Comparison of ENCODE assay signal across 22 cellular contexts in genomic region chr2:191738667-191739066, GRCh38.
DNase-seq lines count a peak whose midpoint lies in the region; ATAC-seq, FAIRE-seq and TF ChIP-seq lines count a peak whose summit lies in the region.
"Had no signal": no experiment of that assay in that cellular context is flagged by ENCODE, and none has a peak within 500 bp of the region (broad histone marks: within the 10 kb centered on the region; RNA-seq: fewer than 3 reads in every experiment).

No MANE protein-coding gene starts in this region.

- H3K4me1 Mint-ChIP-seq in neural progenitor cell, result peaks cover 8% of the 10 kb centered on the region
- H3K4me1 Mint-ChIP-seq: B cell had no signal

- TF ChIP-seq CTCF in A673 (conservative IDR thresholded peaks at IDR 0.05; ENCODE audit: low read depth, low read length) (no peak), K562 (IDR thresholded peaks at IDR 0.05 in 2 of 3, conservative IDR thresholded peaks at IDR 0.05 in 1 of 3; ENCODE audit: insufficient read depth in 2 of 3, low read depth in 1 of 3, low read length in 3 of 3) (no peak), neural progenitor cell (IDR thresholded peaks at IDR 0.05) (no peak), breast epithelium (IDR thresholded peaks at IDR 0.05) (no peak), stomach (IDR thresholded peaks at IDR 0.05) (no peak)

- no peaks in the 10 kb centered on the region for H3K9me3 ChIP-seq in A673 (ENCODE audit: low read depth, low read length, poor library complexity, severe bottlenecking)
- H3K9me3 ChIP-seq in K562 (replicated peaks; ENCODE audit: control insufficient read depth, insufficient read depth, low read depth, low read length), result no peaks in the 10 kb centered on the region
- H3K9me3 ChIP-seq in neural progenitor cell (ENCODE audit: low read depth), result no peaks in the 10 kb centered on the region
- no peaks in the 10 kb centered on the region for H3K9me3 ChIP-seq in breast epithelium
- no peaks in the 10 kb centered on the region for H3K9me3 ChIP-seq in stomach
- H3K9me3 ChIP-seq: Caco-2, SJSA1 had no signal

- DNase-seq in A673 (ENCODE audit: low spot score) (peak; percentile 33), NCI-H146 treated with DMSO at 0.1 percent for 48 hours (lab: John Stamatoyannopoulos, UW; ENCODE audit: unreplicated experiment) (peak; percentile 8), K562 (ENCODE audit: extremely low read depth in 1 of 4, low spot score in 3 of 4) (no peak), neural progenitor cell (ENCODE audit: low spot score) (no peak), NK-92 (lab: John Stamatoyannopoulos, UW; ENCODE audit: unreplicated experiment) (no peak), breast epithelium (ENCODE audit: low spot score in 2 of 2) (no peak), DMS 273 treated with DMSO at 0.1 percent for 48 hours (lab: John Stamatoyannopoulos, UW) (no peak), stomach (no peak)
- DNase-seq: 8988T, Caco-2, DMS153, GOT3, MM.1S, NCI-H1092 treated with DMSO at 0.1 percent for 48 hours, NCI-H187, NCI-H345, NCI-H524 treated with DMSO at 0.1 percent for 48 hours had no signal

- peak overlapping the region; percentile 29 for H3K27ac ChIP-seq in A673 (ENCODE audit: low read depth, low read length, poor library complexity, severe bottlenecking)
- no peak overlapping the region for H3K27ac ChIP-seq in K562 (ENCODE audit: extremely low read depth, low read depth, low read length)
- H3K27ac ChIP-seq in neural progenitor cell, result no peak overlapping the region
- H3K27ac ChIP-seq in breast epithelium, result no peak overlapping the region
- H3K27ac ChIP-seq in stomach, result no peak overlapping the region
- H3K27ac ChIP-seq: SJSA1 had no signal

- no peaks in the 10 kb centered on the region for H3F3A ChIP-seq in neural progenitor cell (ENCODE audit: low read depth)

- TF ChIP-seq RAD21 in K562 (CRISPR knock-in tag; conservative IDR thresholded peaks at IDR 0.05 in 1 of 2, IDR thresholded peaks at IDR 0.05 in 1 of 2), result no peak

- H3K4me1 ChIP-seq in A673 (ENCODE audit: insufficient read depth, low read length, poor library complexity, severe bottlenecking) (peaks cover 10% of the 10 kb centered on the region), K562 (replicated peaks in 1 of 2; ENCODE audit: control insufficient read depth in 2 of 2, insufficient read depth in 2 of 2, low read length in 2 of 2) (no peaks in the 10 kb centered on the region; a peak in 2 of 5 replicates), neural progenitor cell (no peaks in the 10 kb centered on the region), breast epithelium (no peaks in the 10 kb centered on the region), stomach (peaks cover 0 to 4% (median 0%) of the 10 kb centered on the region in 4 donors)
- H3K4me1 ChIP-seq: Caco-2, SJSA1 had no signal

- no peaks in the 10 kb centered on the region for H3K27me3 ChIP-seq in A673 (replicated peaks; ENCODE audit: insufficient read depth, low read depth, low read length, poor library complexity)
- no peaks in the 10 kb centered on the region for H3K27me3 ChIP-seq in K562 (ENCODE audit: control insufficient read depth in 2 of 2, insufficient read depth in 2 of 2, low read length in 2 of 2)
- no peaks in the 10 kb centered on the region for H3K27me3 ChIP-seq in neural progenitor cell
- no peaks in the 10 kb centered on the region for H3K27me3 ChIP-seq in breast epithelium
- H3K27me3 ChIP-seq in stomach, result no peaks in the 10 kb centered on the region
- H3K27me3 ChIP-seq: SJSA1 had no signal

- H3K4me2 ChIP-seq in K562 (ENCODE audit: insufficient read depth, low read length) (no peak overlapping the region), neural progenitor cell (no peak overlapping the region)

- TF ChIP-seq POLR2A in K562 (conservative IDR thresholded peaks at IDR 0.05) (no peak), breast epithelium (IDR thresholded peaks at IDR 0.05) (no peak), stomach (IDR thresholded peaks at IDR 0.05) (no peak)

- no peak for TF ChIP-seq EP300 in K562 (IDR thresholded peaks at IDR 0.05; ENCODE audit: low read length)
- no peak for TF ChIP-seq EP300 in stomach (IDR thresholded peaks at IDR 0.05)

- no peak overlapping the region for H3K4me3 ChIP-seq in A673 (ENCODE audit: low read depth, low read length, poor library complexity, severe bottlenecking)
- no peak overlapping the region for H3K4me3 ChIP-seq in K562
- no peak overlapping the region for H3K4me3 ChIP-seq in neural progenitor cell
- no peak overlapping the region for H3K4me3 ChIP-seq in breast epithelium
- no peak overlapping the region for H3K4me3 ChIP-seq in stomach
- H3K4me3 ChIP-seq: SJSA1 had no signal

- H3K4me3 Mint-ChIP-seq in neural progenitor cell, result no peak overlapping the region
- H3K4me3 Mint-ChIP-seq: B cell, IgD-negative memory B cell had no signal

- H4K20me1 ChIP-seq in K562 (replicated peaks; ENCODE audit: control insufficient read depth, insufficient read depth, low read length) (no peaks in the 10 kb centered on the region), neural progenitor cell (ENCODE audit: low read depth) (no peaks in the 10 kb centered on the region)

- POLR2A ChIA-PET in A673 (lab: Charles Lee; ENCODE audit: low non-redundant PET), result no interaction called here
- POLR2A ChIA-PET in K562 (lab: Yijun Ruan, JAX), result interaction anchor here (0.6 kb wide), 1 partner anchor 178 kb away, joined by 3 read pairs; no protein-coding TSS in a partner anchor

- H3K27ac Mint-ChIP-seq in neural progenitor cell, result no peak overlapping the region
- H3K27ac Mint-ChIP-seq: B cell, IgD-negative memory B cell had no signal

- H3K79me2 ChIP-seq in K562 (ENCODE audit: control insufficient read depth, insufficient read depth, low read length) (no peaks in the 10 kb centered on the region), neural progenitor cell (ENCODE audit: low read depth) (no peaks in the 10 kb centered on the region)

- peak overlapping the region; percentile 45; the same call in 1 of the 2 replicates for H2AFZ ChIP-seq in K562 (ENCODE audit: low read depth, low read length)
- H2AFZ ChIP-seq in neural progenitor cell (replicated peaks), result peak overlapping the region; percentile 19

- CTCF ChIA-PET in A673 (lab: Charles Lee), result no interaction called here
- CTCF ChIA-PET in K562 (lab: Yijun Ruan, JAX; ENCODE audit: low intra/inter-chr PET ratio), result no interaction called here

- intact Hi-C loops in A673 (cut with micrococcal nuclease; ENCODE audit: unreplicated experiment) (no loop called here), K562 (cut with micrococcal nuclease) (no loop called here), breast epithelium (cut with DNase I; ENCODE audit: low total_unique reads) (no loop called here), stomach (cut with DNase I; ENCODE audit: low total_unique reads) (no loop called here)

- BruUV-seq in A673 (replicated peaks; lab: Mats Ljungman, UMichigan) (no TSS peak), K562 (replicated peaks; lab: Mats Ljungman, UMichigan) (no TSS peak)

- ATAC-seq in K562, result no peak
- ATAC-seq: Panc1 had no signal

- in situ Hi-C loops in K562 (cut with MboI), result no loop called here

- H3K27me3 Mint-ChIP-seq in neural progenitor cell (ENCODE audit: insufficient read depth, low read depth), result peaks cover 4% of the 10 kb centered on the region
- H3K27me3 Mint-ChIP-seq: IgD-negative memory B cell had no signal

- WGBS in K562 (ENCODE audit: insufficient coverage, low coverage, missing lambda C conversion rate), result 11% methylated on average over 3 of the region's 3 CpGs
- WGBS in stomach, 5 donors, result 43 to 60% (median 47%) methylated on average over 3 of the region's 3 CpGs

- H3K9me1 ChIP-seq in K562 (ENCODE audit: control insufficient read depth, insufficient read depth, low read length), result no peaks in the 10 kb centered on the region

- H3K36me3 ChIP-seq in A673 (ENCODE audit: insufficient read depth, low read length, poor library complexity, severe bottlenecking) (no peaks in the 10 kb centered on the region), K562 (ENCODE audit: control insufficient read depth, insufficient read depth, low read length) (no peaks in the 10 kb centered on the region), neural progenitor cell (no peaks in the 10 kb centered on the region), breast epithelium (no peaks in the 10 kb centered on the region), stomach (no peaks in the 10 kb centered on the region)
- H3K36me3 ChIP-seq: SJSA1 had no signal

- H3K36me3 Mint-ChIP-seq in neural progenitor cell, result peaks cover 2% of the 10 kb centered on the region
- H3K36me3 Mint-ChIP-seq: IgD-negative memory B cell had no signal

- no peak overlapping the region for H3K9ac ChIP-seq in K562 (ENCODE audit: insufficient read depth in 1 of 2, low read depth in 2 of 2, low read length in 2 of 2)
- no peak overlapping the region for H3K9ac ChIP-seq in neural progenitor cell

- no peak for FAIRE-seq in K562 (lab: Jason Lieb, UNC)
- FAIRE-seq: HTR-8/SVneo had no signal

- peaks cover 3% of the 10 kb centered on the region for H3K9me3 Mint-ChIP-seq in neural progenitor cell
- H3K9me3 Mint-ChIP-seq: IgD-negative memory B cell had no signal

TF ChIP-seq in K562, 482 proteins besides CTCF, POLR2A, EP300 and RAD21 (continues in another document):
- no peak for TF ChIP-seq NELFE (IDR thresholded peaks at IDR 0.05; ENCODE audit: insufficient read depth, insufficient read length)
- TF ChIP-seq ZNF696 (CRISPR knock-in tag; conservative IDR thresholded peaks at IDR 0.05), result no peak
- TF ChIP-seq E2F6 (IDR thresholded peaks at IDR 0.05; ENCODE audit: borderline replicate concordance in 1 of 2, extremely low read depth in 1 of 2, insufficient read depth in 1 of 2, insufficient read length in 1 of 2, low read depth in 1 of 2, low read length in 1 of 2, poor library complexity in 1 of 2, severe bottlenecking in 1 of 2), result no peak
- no peak for TF ChIP-seq DNMT1 (IDR thresholded peaks at IDR 0.05)
- TF ChIP-seq RCOR1 (IDR thresholded peaks at IDR 0.05; ENCODE audit: borderline replicate concordance in 1 of 2, low read depth in 2 of 2, low read length in 2 of 2), result no peak
- no peak for TF ChIP-seq CCAR2 (IDR thresholded peaks at IDR 0.05; ENCODE audit: low read depth, low read length)
- no peak for TF ChIP-seq ILF3 (IDR thresholded peaks at IDR 0.05; ENCODE audit: borderline replicate concordance)

Comparison
In these comparisons a context has a peak if more than half of its experiments do, and no peak if none do; other contexts are left out.
1. DNase-seq: peak in A673 (single experiment) and NCI-H146 treated with DMSO at 0.1 percent for 48 hours (single experiment); none in K562 (0 of 4), neural progenitor cell (single experiment), NK-92 (single experiment), breast epithelium (0 of 2), DMS 273 treated with DMSO at 0.1 percent for 48 hours (single experiment) and stomach (single experiment).